In the genomic region with DNA sequence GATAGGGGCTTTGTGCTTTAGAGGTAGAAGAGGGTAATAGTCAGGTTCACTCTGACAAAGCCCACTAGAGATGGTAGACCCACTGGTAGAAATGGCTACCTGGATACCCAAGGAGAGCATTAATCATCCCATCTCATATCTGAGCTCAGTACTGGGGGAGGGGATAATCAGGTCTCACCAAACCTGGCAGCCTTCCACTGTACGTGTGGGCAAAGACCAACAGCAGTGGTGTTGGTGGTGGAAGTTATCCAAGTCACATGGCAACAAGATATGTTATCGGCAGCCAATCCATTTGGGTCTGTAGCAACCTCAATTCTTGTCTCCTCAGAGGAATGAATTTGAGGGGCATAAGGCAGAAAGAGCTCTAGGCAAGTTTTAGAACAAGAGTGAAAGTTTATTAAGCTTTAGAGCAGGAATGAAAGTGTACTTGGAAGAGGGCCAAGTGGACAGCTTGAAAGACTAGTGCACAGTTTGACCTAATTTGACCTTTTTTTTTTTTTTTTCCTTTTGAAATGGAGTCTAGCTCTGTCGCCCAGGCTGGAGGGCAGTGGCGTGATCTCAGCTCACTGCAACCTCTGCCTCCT, we compare ENCODE assay signal across 10 cellular contexts.
DNase-seq lines count a peak whose midpoint lies in the region; ATAC-seq, FAIRE-seq and TF ChIP-seq lines count a peak whose summit lies in the region.
"Had no signal": no experiment of that assay in that cellular context is flagged by ENCODE, and none has a peak within 500 bp of the region (broad histone marks: within the 10 kb centered on the region; RNA-seq: fewer than 3 reads in every experiment).

No MANE protein-coding gene starts in this region.

- H3K9me3 ChIP-seq in mucosa of descending colon, result no peaks in the 10 kb centered on the region

- no peaks in the 10 kb centered on the region for H3K36me3 ChIP-seq in bronchial epithelial cell (ENCODE audit: control insufficient read depth, insufficient read depth, low read length)
- no peaks in the 10 kb centered on the region for H3K36me3 ChIP-seq in mucosa of descending colon (ENCODE audit: low read depth)

- peaks cover 34% of the 10 kb centered on the region for H3K27me3 Mint-ChIP-seq in chondrocyte (ENCODE audit: low read depth)

- TF ChIP-seq CTCF in bronchial epithelial cell (IDR thresholded peaks at IDR 0.05; ENCODE audit: insufficient read depth, low read length, severe bottlenecking) (no peak), mucosa of descending colon (IDR thresholded peaks at IDR 0.05) (no peak), chondrocyte (IDR thresholded peaks at IDR 0.05) (no peak)

- peak; percentile 73 for ATAC-seq in mucosa of descending colon
- ATAC-seq in HG02885 (IDR thresholded peaks at IDR 0.05; ENCODE audit: poor library complexity, unreplicated experiment), result no peak
- ATAC-seq in HG03159 (IDR thresholded peaks at IDR 0.05; ENCODE audit: unreplicated experiment), result no peak

- FAIRE-seq in bronchial epithelial cell (lab: Jason Lieb, UNC), result no peak

- H3K4me3 ChIP-seq in bronchial epithelial cell (ENCODE audit: low read depth, low read length) (no peak overlapping the region), mucosa of descending colon (no peak overlapping the region)

- peaks cover 12% of the 10 kb centered on the region for H3K4me1 Mint-ChIP-seq in chondrocyte (ENCODE audit: low read depth)
- H3K4me1 Mint-ChIP-seq: mesothelial cell of epicardium had no signal

- no peak overlapping the region for H3K4me3 Mint-ChIP-seq in chondrocyte (ENCODE audit: unreplicated experiment)
- H3K4me3 Mint-ChIP-seq: mesothelial cell of epicardium had no signal

- H3K4me1 ChIP-seq in mucosa of descending colon (ENCODE audit: low read depth), result peaks cover 12% of the 10 kb centered on the region

- peaks cover 4% of the 10 kb centered on the region for H3K36me3 Mint-ChIP-seq in chondrocyte (ENCODE audit: low read depth)

- no peak overlapping the region for H3K27ac Mint-ChIP-seq in chondrocyte (ENCODE audit: unreplicated experiment)
- H3K27ac Mint-ChIP-seq: mesothelial cell of epicardium had no signal

- H3K9me3 Mint-ChIP-seq in chondrocyte (ENCODE audit: low read depth), result peaks cover 15% of the 10 kb centered on the region

- DNase-seq in DMS 273 treated with DMSO at 0.1 percent for 48 hours (lab: John Stamatoyannopoulos, UW), result peak; percentile 68
- DNase-seq in LHCN-M2 (ENCODE audit: low read depth), result peak; percentile 69
- peak; percentile 94 for DNase-seq in bronchial epithelial cell (ENCODE audit: low read depth)
- peak in 1 of 3 donors; percentile 44 for DNase-seq in mucosa of descending colon
- DNase-seq in GOT3 (lab: John Stamatoyannopoulos, UW), result no peak
- DNase-seq in chondrocyte (ENCODE audit: low spot score), result no peak
- DNase-seq: stimulated activated CD4-positive, alpha-beta T cell treated with anti-CD3 and anti-CD28 coated beads, Interleukin-1b, Interleukin-23, amount 100 ng/mL, for 48 hours had no signal

- no peaks in the 10 kb centered on the region for H3K27me3 ChIP-seq in bronchial epithelial cell (ENCODE audit: control insufficient read depth, insufficient read depth, low read length)

- intact Hi-C loops in mucosa of descending colon (cut with DNase I, micrococcal nuclease), result no loop called here

Comparison
In these comparisons a context has a peak if more than half of its experiments do, and no peak if none do; other contexts are left out.
1. DNase-seq: peak in DMS 273 treated with DMSO at 0.1 percent for 48 hours (single experiment), LHCN-M2 (single experiment) and bronchial epithelial cell (single experiment); none in GOT3 (single experiment) and chondrocyte (single experiment).